9 cellular contexts compared by ENCODE assay signal in the genomic region with DNA sequence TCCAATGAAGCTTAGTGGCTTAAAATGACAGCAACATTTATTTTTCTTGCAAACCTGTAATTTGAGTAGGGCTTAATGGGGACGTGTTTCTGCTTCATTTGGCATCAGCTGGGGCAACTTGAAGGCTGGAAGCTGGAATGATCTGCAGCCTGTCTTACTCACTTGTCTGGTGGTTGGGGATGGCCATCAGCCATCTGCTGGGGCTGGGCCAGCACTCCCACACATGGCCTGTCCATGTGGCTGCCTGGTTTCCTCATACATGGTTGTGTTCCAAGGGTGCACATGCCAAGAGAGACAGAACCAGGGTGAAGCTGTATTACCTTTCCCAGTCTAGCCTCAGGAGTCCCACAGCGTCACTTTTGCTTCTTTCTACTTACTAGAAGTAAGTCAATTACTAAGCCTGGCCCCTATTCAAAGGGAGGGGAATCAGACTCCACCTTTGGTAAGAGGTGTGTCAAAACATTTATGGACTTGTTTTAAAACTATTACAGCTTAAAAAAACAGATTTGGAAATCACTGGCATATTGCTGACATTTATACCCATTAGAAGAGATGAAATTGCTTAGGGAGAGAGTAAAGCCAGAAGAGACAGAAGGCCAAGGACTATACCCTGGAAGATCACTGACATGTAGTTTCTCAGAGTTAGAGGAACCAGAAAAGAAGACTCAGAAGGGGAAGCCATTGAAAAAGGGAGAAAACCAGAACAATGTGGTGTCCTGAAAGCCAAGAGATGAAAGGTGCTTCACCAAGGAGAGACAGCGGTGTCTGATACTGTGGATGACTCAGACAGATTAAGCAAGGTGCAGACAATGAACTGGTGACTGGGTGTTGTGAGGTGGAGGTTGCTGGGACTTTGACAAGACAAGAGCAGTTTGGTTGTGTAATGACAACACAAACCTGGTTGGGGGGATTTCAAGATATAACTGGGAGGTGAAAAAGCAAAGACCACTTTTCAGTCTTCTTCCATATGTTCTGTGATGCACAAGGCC.
DNase-seq lines count a peak whose midpoint lies in the region; ATAC-seq and TF ChIP-seq lines count a peak whose summit lies in the region.
"Had no signal": no experiment of that assay in that cellular context is flagged by ENCODE, and none has a peak within 500 bp of the region (broad histone marks: within the 10 kb centered on the region; RNA-seq: fewer than 3 reads in every experiment).

No MANE protein-coding gene starts in this region.

- POLR2A ChIA-PET in AG04449 (lab: Yijun Ruan, JAX): no interaction called here

- H3K4me1 ChIP-seq in mucosa of descending colon (ENCODE audit: low read depth): no peaks in the 10 kb centered on the region
- 0 out of 2 replicates have a peak, but pooled peaks cover 3% of the 10 kb centered on the region for H3K4me1 ChIP-seq in HAP-1

- H3K27me3 Mint-ChIP-seq in chondrocyte (ENCODE audit: low read depth): no peaks in the 10 kb centered on the region

- CTCF ChIA-PET in AG04449 (lab: Yijun Ruan, JAX): no interaction called here

- H3K4me3 Mint-ChIP-seq in chondrocyte (ENCODE audit: unreplicated experiment): no peak overlapping the region

- in situ Hi-C loops in HAP-1 (cut with MboI; ENCODE audit: low sequenced_read_pairs): no loop called here

- no peaks in the 10 kb centered on the region for H3K9me3 Mint-ChIP-seq in chondrocyte (ENCODE audit: low read depth)

- H3K27ac Mint-ChIP-seq in chondrocyte (ENCODE audit: unreplicated experiment): no peak overlapping the region

- intact Hi-C loops in mucosa of descending colon (cut with DNase I, micrococcal nuclease): no loop called here

- ATAC-seq in mucosa of descending colon: peak; percentile 49
- ATAC-seq in GM19324 (IDR thresholded peaks at IDR 0.05; ENCODE audit: low FRiP score, unreplicated experiment): no peak
- no peak for ATAC-seq in GM19035 (IDR thresholded peaks at IDR 0.05; ENCODE audit: unreplicated experiment)

- H3K36me3 ChIP-seq in mucosa of descending colon (ENCODE audit: low read depth) (no peaks in the 10 kb centered on the region), HAP-1 (replicated peaks) (no peaks in the 10 kb centered on the region)

- H3K4me1 Mint-ChIP-seq in chondrocyte (ENCODE audit: low read depth): peaks cover 9% of the 10 kb centered on the region

- no peak overlapping the region for H3K4me3 ChIP-seq in AG04449 (ENCODE audit: low read depth, low read length)
- H3K4me3 ChIP-seq in mucosa of descending colon: no peak overlapping the region
- no peak overlapping the region for H3K4me3 ChIP-seq in HAP-1

- H3K9me3 ChIP-seq in mucosa of descending colon (no peaks in the 10 kb centered on the region), HAP-1 (no peaks in the 10 kb centered on the region)

- TF ChIP-seq CTCF in AG04449 (IDR thresholded peaks at IDR 0.05; ENCODE audit: insufficient read depth, low read length, missing control alignments) (no peak), chondrocyte (IDR thresholded peaks at IDR 0.05) (no peak), mucosa of descending colon (IDR thresholded peaks at IDR 0.05) (no peak)

- DNase-seq in AG04449 (ENCODE audit: low read depth, low spot score) (peak; percentile 88), M059J (ENCODE audit: low read depth) (peak; percentile 93), chondrocyte (ENCODE audit: low spot score) (peak; percentile 61), mucosa of descending colon (peak in 2 of 3 donors; percentile 8 to 62), HAP-1 (ENCODE audit: low spot score in 2 of 2) (no peak), NAMALWA (ENCODE audit: low spot score) (no peak)
- DNase-seq: foreskin melanocyte had no signal

- H3K36me3 Mint-ChIP-seq in chondrocyte (ENCODE audit: low read depth): peaks cover 2% of the 10 kb centered on the region

- H3K27me3 ChIP-seq in HAP-1 (ENCODE audit: low read depth): no peaks in the 10 kb centered on the region

Comparison
In these comparisons a context has a peak if more than half of its experiments do, and no peak if none do; other contexts are left out.
1. DNase-seq: peak in AG04449 (single experiment), M059J (single experiment), chondrocyte (single experiment) and mucosa of descending colon (2 of 3); none in HAP-1 (0 of 2) and NAMALWA (single experiment).